10 cellular contexts compared by ENCODE assay signal in genomic region chr18:13539050-13539449, GRCh38.
DNase-seq lines count a peak whose midpoint lies in the region; ATAC-seq, FAIRE-seq and TF ChIP-seq lines count a peak whose summit lies in the region.
"Had no signal": no experiment of that assay in that cellular context is flagged by ENCODE, and none has a peak within 500 bp of the region (broad histone marks: within the 10 kb centered on the region; RNA-seq: fewer than 3 reads in every experiment).

No MANE protein-coding gene starts in this region.

- H3F3A ChIP-seq in PC-9 (ENCODE audit: insufficient read depth, low read depth), result no peaks in the 10 kb centered on the region

- peak overlapping the region; percentile 57 to 83 (median 72) for H3K4me2 ChIP-seq in BLaER1 treated with 17β-estradiol and CSF1 and Interleukin-3, amounts not matched to agents 10 nM and 100 nM
- no peak overlapping the region for H3K4me2 ChIP-seq in PC-9

- ATAC-seq in activated CD8-positive, alpha-beta T cell treated with anti-CD3 and anti-CD28 coated beads, Interleukin-2, amount 10 ng/mL, durations not matched to agents 7 days and 5 days, result peak; percentile 80
- peak; percentile 64 for ATAC-seq in left colon
- ATAC-seq in HG03460 (IDR thresholded peaks at IDR 0.05; ENCODE audit: unreplicated experiment), result no peak
- no peak for ATAC-seq in HG03139 (IDR thresholded peaks at IDR 0.05; ENCODE audit: unreplicated experiment)

- DNase-seq in GM19239 (ENCODE audit: insufficient read length, low spot score) (no peak), left colon (peak; percentile 55 to 74), NCI-H2196 (lab: John Stamatoyannopoulos, UW; ENCODE audit: unreplicated experiment) (no peak), PC-9 (no peak)
- DNase-seq in activated CD8-positive, alpha-beta T cell treated with anti-CD3 and anti-CD28 coated beads, Interleukin-2, amount 10 ng/mL, durations not matched to agents 7 days and 5 days, result peak; percentile 65

- peak overlapping the region; percentile 54 for H3K4me3 Mint-ChIP-seq in activated CD8-positive, alpha-beta T cell treated with anti-CD3 and anti-CD28 coated beads, Interleukin-2, amount 10 ng/mL, durations not matched to agents 7 days and 5 days

- peak overlapping the region in 9 of 11 experiments; percentile 8 to 65 (median 30); a peak in 11 of 22 replicates for H3K9ac ChIP-seq in BLaER1 treated with 17β-estradiol and CSF1 and Interleukin-3, amounts not matched to agents 10 nM and 100 nM

- intact Hi-C loops in left colon (cut with DNase I, micrococcal nuclease) (no loop called here), PC-9 (cut with micrococcal nuclease; ENCODE audit: unreplicated experiment) (loop anchor here (10.0 kb wide), 1 partner anchor 374 kb away; no protein-coding TSS in a partner anchor)

- H3K27me3 ChIP-seq in BLaER1 treated with 17β-estradiol and CSF1 and Interleukin-3, amounts not matched to agents 10 nM and 100 nM, result no peaks in the 10 kb centered on the region
- peaks cover 97% of the 10 kb centered on the region for H3K27me3 ChIP-seq in PC-9 (ENCODE audit: insufficient read depth, low read depth)

- no TSS peak for BruUV-seq in PC-9 (replicated peaks; lab: Mats Ljungman, UMichigan)

- no peaks in the 10 kb centered on the region for H3K79me2 ChIP-seq in PC-9 (ENCODE audit: low read depth)

- H3K9me2 ChIP-seq in PC-9 (ENCODE audit: insufficient read depth), result no peaks in the 10 kb centered on the region

- H3K36me3 ChIP-seq in BLaER1 treated with 17β-estradiol and CSF1 and Interleukin-3, amounts not matched to agents 10 nM and 100 nM, result peaks cover 5 to 40% (median 25%) of the 10 kb centered on the region in 11 experiments; a peak in 17 of 22 replicates
- no peaks in the 10 kb centered on the region for H3K36me3 ChIP-seq in PC-9 (ENCODE audit: low read depth)

- H3K36me3 Mint-ChIP-seq in activated CD8-positive, alpha-beta T cell treated with anti-CD3 and anti-CD28 coated beads, Interleukin-2, amount 10 ng/mL, durations not matched to agents 7 days and 5 days (ENCODE audit: low read depth), result peaks cover 15% of the 10 kb centered on the region

- peaks cover 0 to 6% (median 0%) of the 10 kb centered on the region in 11 experiments; a peak in 7 of 22 replicates for H3K9me3 ChIP-seq in BLaER1 treated with 17β-estradiol and CSF1 and Interleukin-3, amounts not matched to agents 10 nM and 100 nM (replicated peaks in 1 of 11)
- 0 out of 2 replicates have a peak, but pooled peaks cover 5% of the 10 kb centered on the region for H3K9me3 ChIP-seq in PC-9 (ENCODE audit: insufficient read depth, low read depth)

- POLR2A ChIA-PET in activated CD8-positive, alpha-beta T cell treated with anti-CD3 and anti-CD28 coated beads, Interleukin-2, amount 10 ng/mL, durations not matched to agents 7 days and 5 days (lab: Charles Lee), result interaction anchor here (0.6 to 1.2 kb wide), 4 partner anchors 14 to 28 kb away, joined by 3 to 6 read pairs (median 4); no protein-coding TSS in a partner anchor
- POLR2A ChIA-PET in PC-9 (lab: Charles Lee; ENCODE audit: unreplicated experiment), result no interaction called here

- H3K9me3 Mint-ChIP-seq in activated CD8-positive, alpha-beta T cell treated with anti-CD3 and anti-CD28 coated beads, Interleukin-2, amount 10 ng/mL, durations not matched to agents 7 days and 5 days (ENCODE audit: insufficient read depth), result no peaks in the 10 kb centered on the region

- H3K27me3 Mint-ChIP-seq in activated CD8-positive, alpha-beta T cell treated with anti-CD3 and anti-CD28 coated beads, Interleukin-2, amount 10 ng/mL, durations not matched to agents 7 days and 5 days (ENCODE audit: low read depth), result no peaks in the 10 kb centered on the region

- H3K27ac ChIP-seq in BLaER1 treated with 17β-estradiol and CSF1 and Interleukin-3, amounts not matched to agents 10 nM and 100 nM, result peak overlapping the region in 8 of 11 experiments; percentile 4 to 66 (median 56); a peak in 14 of 22 replicates
- no peak overlapping the region for H3K27ac ChIP-seq in PC-9
- H3K27ac ChIP-seq: VCaP had no signal

- peaks cover 34 to 49% (median 44%) of the 10 kb centered on the region in 10 experiments for H3K4me1 ChIP-seq in BLaER1 treated with 17β-estradiol and CSF1 and Interleukin-3, amounts not matched to agents 10 nM and 100 nM
- H3K4me1 ChIP-seq in PC-9 (replicated peaks; ENCODE audit: insufficient read depth), result no peaks in the 10 kb centered on the region

- peak; percentile 18 for FAIRE-seq in GM19239 (lab: Jason Lieb, UNC)
- FAIRE-seq: colon had no signal

- peak overlapping the region; percentile 87 for H3K27ac Mint-ChIP-seq in activated CD8-positive, alpha-beta T cell treated with anti-CD3 and anti-CD28 coated beads, Interleukin-2, amount 10 ng/mL, durations not matched to agents 7 days and 5 days

- H3K4me1 Mint-ChIP-seq in activated CD8-positive, alpha-beta T cell treated with anti-CD3 and anti-CD28 coated beads, Interleukin-2, amount 10 ng/mL, durations not matched to agents 7 days and 5 days (ENCODE audit: low read depth), result peaks cover 53% of the 10 kb centered on the region

- no peak overlapping the region for H2AFZ ChIP-seq in PC-9

- no peak overlapping the region; a peak in 1 of 20 replicates for H3K4me3 ChIP-seq in BLaER1 treated with 17β-estradiol and CSF1 and Interleukin-3, amounts not matched to agents 10 nM and 100 nM
- no peak overlapping the region for H3K4me3 ChIP-seq in PC-9

- no peak for TF ChIP-seq CTCF in PC-9 (conservative IDR thresholded peaks at IDR 0.05)

- H4K20me1 ChIP-seq in BLaER1 treated with 17β-estradiol and CSF1 and Interleukin-3, amounts not matched to agents 10 nM and 100 nM, result peaks cover 0 to 16% (median 0%) of the 10 kb centered on the region in 11 experiments; a peak in 4 of 22 replicates
- no peaks in the 10 kb centered on the region; the same call in 1 of the 2 replicates for H4K20me1 ChIP-seq in PC-9 (ENCODE audit: insufficient read depth)

- CTCF ChIA-PET in activated CD8-positive, alpha-beta T cell treated with anti-CD3 and anti-CD28 coated beads, Interleukin-2, amount 10 ng/mL, durations not matched to agents 7 days and 5 days (lab: Charles Lee), result interaction anchor here (0.5 to 2.0 kb wide), 7 partner anchors 10 to 323 kb away, joined by 3 to 8 read pairs (median 3); no protein-coding TSS in a partner anchor
- CTCF ChIA-PET in PC-9 (lab: Charles Lee), result no interaction called here

Comparison
In these comparisons a context has a peak if more than half of its experiments do, and no peak if none do; other contexts are left out.
1. DNase-seq: peak in activated CD8-positive, alpha-beta T cell treated with anti-CD3 and anti-CD28 coated beads, Interleukin-2, amount 10 ng/mL, durations not matched to agents 7 days and 5 days (single experiment) and left colon (2 of 2); none in GM19239 (single experiment), NCI-H2196 (single experiment) and PC-9 (0 of 2).
2. ATAC-seq: peak in activated CD8-positive, alpha-beta T cell treated with anti-CD3 and anti-CD28 coated beads, Interleukin-2, amount 10 ng/mL, durations not matched to agents 7 days and 5 days (single experiment) and left colon (single experiment); none in HG03460 (single experiment) and HG03139 (single experiment).